Comparison of ENCODE assay signal across 1 cellular context in the genomic region with DNA sequence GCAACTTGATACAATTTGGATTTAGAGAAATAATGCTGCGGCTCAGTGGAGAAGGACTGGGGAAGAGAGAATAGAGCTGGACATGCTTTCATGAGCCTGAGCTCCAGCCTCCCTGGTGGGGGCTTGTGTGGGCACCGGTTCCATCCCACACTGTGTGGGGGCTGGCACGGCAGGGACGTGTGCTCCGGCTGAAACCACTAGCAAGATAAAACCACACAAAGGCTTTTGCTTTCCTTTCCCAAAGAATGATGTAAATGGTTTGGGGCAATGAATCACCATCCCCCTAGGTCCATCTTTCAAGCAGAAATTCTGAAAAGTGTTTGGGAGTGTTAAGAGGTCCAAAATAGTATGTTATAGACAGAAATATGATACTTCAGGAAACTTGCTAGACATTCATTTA.
TF ChIP-seq lines count a peak whose summit lies in the region.

No MANE protein-coding gene starts in this region.

TF ChIP-seq in SK-N-SH treated with all-trans-retinoic acid at 6 μM for 48 hours, 23 proteins besides CTCF, POLR2A, EP300 and RAD21 (continued from another document):
- TF ChIP-seq, protein P1, sequence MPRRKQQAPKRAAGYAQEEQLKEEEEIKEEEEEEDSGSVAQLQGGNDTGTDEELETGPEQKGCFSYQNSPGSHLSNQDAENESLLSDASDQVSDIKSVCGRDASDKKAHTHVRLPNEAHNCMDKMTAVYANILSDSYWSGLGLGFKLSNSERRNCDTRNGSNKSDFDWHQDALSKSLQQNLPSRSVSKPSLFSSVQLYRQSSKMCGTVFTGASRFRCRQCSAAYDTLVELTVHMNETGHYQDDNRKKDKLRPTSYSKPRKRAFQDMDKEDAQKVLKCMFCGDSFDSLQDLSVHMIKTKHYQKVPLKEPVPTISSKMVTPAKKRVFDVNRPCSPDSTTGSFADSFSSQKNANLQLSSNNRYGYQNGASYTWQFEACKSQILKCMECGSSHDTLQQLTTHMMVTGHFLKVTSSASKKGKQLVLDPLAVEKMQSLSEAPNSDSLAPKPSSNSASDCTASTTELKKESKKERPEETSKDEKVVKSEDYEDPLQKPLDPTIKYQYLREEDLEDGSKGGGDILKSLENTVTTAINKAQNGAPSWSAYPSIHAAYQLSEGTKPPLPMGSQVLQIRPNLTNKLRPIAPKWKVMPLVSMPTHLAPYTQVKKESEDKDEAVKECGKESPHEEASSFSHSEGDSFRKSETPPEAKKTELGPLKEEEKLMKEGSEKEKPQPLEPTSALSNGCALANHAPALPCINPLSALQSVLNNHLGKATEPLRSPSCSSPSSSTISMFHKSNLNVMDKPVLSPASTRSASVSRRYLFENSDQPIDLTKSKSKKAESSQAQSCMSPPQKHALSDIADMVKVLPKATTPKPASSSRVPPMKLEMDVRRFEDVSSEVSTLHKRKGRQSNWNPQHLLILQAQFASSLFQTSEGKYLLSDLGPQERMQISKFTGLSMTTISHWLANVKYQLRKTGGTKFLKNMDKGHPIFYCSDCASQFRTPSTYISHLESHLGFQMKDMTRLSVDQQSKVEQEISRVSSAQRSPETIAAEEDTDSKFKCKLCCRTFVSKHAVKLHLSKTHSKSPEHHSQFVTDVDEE (CRISPR knock-in tag; IDR thresholded peaks at IDR 0.05): no peak
